9 cellular contexts compared by ENCODE assay signal in genomic region chr6:15504581-15505350, GRCh38.
A peak's percentile ranks its signal among the peaks of the same experiment; 100 is the strongest.
DNase-seq lines count a peak whose midpoint lies in the region; ATAC-seq, FAIRE-seq and TF ChIP-seq lines count a peak whose summit lies in the region.
"Had no signal": no experiment of that assay in that cellular context is flagged by ENCODE, and none has a peak within 500 bp of the region (broad histone marks: within the 10 kb centered on the region; RNA-seq: fewer than 3 reads in every experiment).

No MANE protein-coding gene starts in this region.

- TF ChIP-seq CTCF in HFF-Myc (IDR thresholded peaks at IDR 0.05; ENCODE audit: low read depth, low read length, missing control alignments) (no peak), esophagus muscularis mucosa (IDR thresholded peaks at IDR 0.05) (no peak), nephron progenitor cell (IDR thresholded peaks at IDR 0.05) (no peak)

- H3K27me3 Mint-ChIP-seq in nephron progenitor cell (ENCODE audit: low read depth, poor library complexity) = no peaks in the 10 kb centered on the region

- peak overlapping the region; percentile 73 to 85 (median 76) for H3K27ac ChIP-seq in esophagus muscularis mucosa (replicated peaks in 1 of 4)

- peaks cover 95% of the 10 kb centered on the region for H3K4me1 Mint-ChIP-seq in nephron progenitor cell

- ATAC-seq in GM21723 (IDR thresholded peaks at IDR 0.05; ENCODE audit: unreplicated experiment) (no peak), GM21528 (IDR thresholded peaks at IDR 0.05; ENCODE audit: low FRiP score, unreplicated experiment) (no peak)
- ATAC-seq: Panc1 had no signal

- peak overlapping the region; percentile 89 for H3K27ac Mint-ChIP-seq in nephron progenitor cell

- peaks cover 43 to 51% (median 47%) of the 10 kb centered on the region in 4 donors for H3K4me1 ChIP-seq in esophagus muscularis mucosa

- no peaks in the 10 kb centered on the region for H3K9me3 Mint-ChIP-seq in nephron progenitor cell

- 4% methylated on average over 20 of the region's 26 CpGs for WGBS in esophagus muscularis mucosa

- FAIRE-seq in GM12892 (lab: Jason Lieb, UNC) = no peak

- H3K36me3 ChIP-seq in esophagus muscularis mucosa = peaks cover 5 to 59% (median 31%) of the 10 kb centered on the region in 4 donors

- peak overlapping the region; percentile 20 for H3K4me3 ChIP-seq in HFF-Myc (replicated peaks; ENCODE audit: low read depth, low read length)
- H3K4me3 ChIP-seq in esophagus muscularis mucosa = peak overlapping the region; percentile 41 to 50 (median 42)

- peak; percentile 93 for DNase-seq in HFF-Myc (ENCODE audit: extremely low read depth, low read depth)
- no peak for DNase-seq in esophagus muscularis mucosa (ENCODE audit: extremely low spot score)
- peak; percentile 17 for DNase-seq in nephron progenitor cell
- DNase-seq in GM12892 (ENCODE audit: insufficient read length) = no peak
- no peak for DNase-seq in T-helper 9 cell

- peak overlapping the region; percentile 28 for H3K4me3 Mint-ChIP-seq in nephron progenitor cell

- no peak for TF ChIP-seq POLR2A in esophagus muscularis mucosa (IDR thresholded peaks at IDR 0.05; ENCODE audit: low read depth)
- no peak for TF ChIP-seq POLR2A in GM12892 (IDR thresholded peaks at IDR 0.05; ENCODE audit: low read depth, low read length)

- H3K36me3 Mint-ChIP-seq in nephron progenitor cell (ENCODE audit: low read depth) = peaks cover 63% of the 10 kb centered on the region

- intact Hi-C loops in esophagus muscularis mucosa (cut with DNase I) = no loop called here

- H3K9me3 ChIP-seq in esophagus muscularis mucosa = no peaks in the 10 kb centered on the region

- no peak for TF ChIP-seq EP300 in esophagus muscularis mucosa (IDR thresholded peaks at IDR 0.05)

- H3K27me3 ChIP-seq in esophagus muscularis mucosa = no peaks in the 10 kb centered on the region

TF ChIP-seq in PFSK-1, 5 proteins besides CTCF, POLR2A, EP300 and RAD21:
- TF ChIP-seq SIN3A (IDR thresholded peaks at IDR 0.05; ENCODE audit: borderline replicate concordance, insufficient read depth, low read length) (peak; percentile 90; the same call in 1 of the 2 replicates), POLR2AphosphoS5 (IDR thresholded peaks at IDR 0.05; ENCODE audit: low read depth, low read length) (no peak), FOXP2 (optimal IDR thresholded peaks at IDR 0.05; ENCODE audit: borderline replicate concordance, extremely low read depth, extremely low read length, insufficient read depth) (peak; percentile 96), REST (IDR thresholded peaks at IDR 0.05; ENCODE audit: insufficient read depth in 1 of 2, low read depth in 2 of 2, low read length in 2 of 2) (peak in 1 of 2 experiments; percentile 54; a peak in 2 of 4 replicates), TAF1 (IDR thresholded peaks at IDR 0.05; ENCODE audit: borderline replicate concordance, insufficient read depth, low read length) (no peak)

Comparison
In these comparisons a context has a peak if more than half of its experiments do, and no peak if none do; other contexts are left out.
1. DNase-seq: peak in HFF-Myc (single experiment) and nephron progenitor cell (single experiment); none in esophagus muscularis mucosa (single experiment), GM12892 (single experiment) and T-helper 9 cell (single experiment).